In genomic region chr3:178342111-178342510, GRCh38 we compare ENCODE assay signal across 1 cellular context.
TF ChIP-seq lines count a peak whose summit lies in the region.

No MANE protein-coding gene starts in this region.

TF ChIP-seq in GM23338, 12 proteins besides CTCF, POLR2A, EP300 and RAD21:
- no peak for TF ChIP-seq JUNB (IDR thresholded peaks at IDR 0.05; ENCODE audit: unreplicated experiment)
- TF ChIP-seq POLR2AphosphoS5 (IDR thresholded peaks at IDR 0.05; ENCODE audit: low read depth), result no peak
- TF ChIP-seq NANOG (IDR thresholded peaks at IDR 0.05; ENCODE audit: borderline replicate concordance), result no peak
- TF ChIP-seq STAT1 (IDR thresholded peaks at IDR 0.05; ENCODE audit: unreplicated experiment), result no peak
- TF ChIP-seq ZNF114 (CRISPR knock-in tag; IDR thresholded peaks at IDR 0.05), result no peak
- TF ChIP-seq REST (IDR thresholded peaks at IDR 0.05; ENCODE audit: unreplicated experiment), result no peak
- TF ChIP-seq, protein P1, sequence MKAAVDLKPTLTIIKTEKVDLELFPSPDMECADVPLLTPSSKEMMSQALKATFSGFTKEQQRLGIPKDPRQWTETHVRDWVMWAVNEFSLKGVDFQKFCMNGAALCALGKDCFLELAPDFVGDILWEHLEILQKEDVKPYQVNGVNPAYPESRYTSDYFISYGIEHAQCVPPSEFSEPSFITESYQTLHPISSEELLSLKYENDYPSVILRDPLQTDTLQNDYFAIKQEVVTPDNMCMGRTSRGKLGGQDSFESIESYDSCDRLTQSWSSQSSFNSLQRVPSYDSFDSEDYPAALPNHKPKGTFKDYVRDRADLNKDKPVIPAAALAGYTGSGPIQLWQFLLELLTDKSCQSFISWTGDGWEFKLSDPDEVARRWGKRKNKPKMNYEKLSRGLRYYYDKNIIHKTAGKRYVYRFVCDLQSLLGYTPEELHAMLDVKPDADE (IDR thresholded peaks at IDR 0.05), result no peak
- TF ChIP-seq EZH2 (IDR thresholded peaks at IDR 0.05; ENCODE audit: low read depth, unreplicated experiment), result no peak
- TF ChIP-seq, protein P2, sequence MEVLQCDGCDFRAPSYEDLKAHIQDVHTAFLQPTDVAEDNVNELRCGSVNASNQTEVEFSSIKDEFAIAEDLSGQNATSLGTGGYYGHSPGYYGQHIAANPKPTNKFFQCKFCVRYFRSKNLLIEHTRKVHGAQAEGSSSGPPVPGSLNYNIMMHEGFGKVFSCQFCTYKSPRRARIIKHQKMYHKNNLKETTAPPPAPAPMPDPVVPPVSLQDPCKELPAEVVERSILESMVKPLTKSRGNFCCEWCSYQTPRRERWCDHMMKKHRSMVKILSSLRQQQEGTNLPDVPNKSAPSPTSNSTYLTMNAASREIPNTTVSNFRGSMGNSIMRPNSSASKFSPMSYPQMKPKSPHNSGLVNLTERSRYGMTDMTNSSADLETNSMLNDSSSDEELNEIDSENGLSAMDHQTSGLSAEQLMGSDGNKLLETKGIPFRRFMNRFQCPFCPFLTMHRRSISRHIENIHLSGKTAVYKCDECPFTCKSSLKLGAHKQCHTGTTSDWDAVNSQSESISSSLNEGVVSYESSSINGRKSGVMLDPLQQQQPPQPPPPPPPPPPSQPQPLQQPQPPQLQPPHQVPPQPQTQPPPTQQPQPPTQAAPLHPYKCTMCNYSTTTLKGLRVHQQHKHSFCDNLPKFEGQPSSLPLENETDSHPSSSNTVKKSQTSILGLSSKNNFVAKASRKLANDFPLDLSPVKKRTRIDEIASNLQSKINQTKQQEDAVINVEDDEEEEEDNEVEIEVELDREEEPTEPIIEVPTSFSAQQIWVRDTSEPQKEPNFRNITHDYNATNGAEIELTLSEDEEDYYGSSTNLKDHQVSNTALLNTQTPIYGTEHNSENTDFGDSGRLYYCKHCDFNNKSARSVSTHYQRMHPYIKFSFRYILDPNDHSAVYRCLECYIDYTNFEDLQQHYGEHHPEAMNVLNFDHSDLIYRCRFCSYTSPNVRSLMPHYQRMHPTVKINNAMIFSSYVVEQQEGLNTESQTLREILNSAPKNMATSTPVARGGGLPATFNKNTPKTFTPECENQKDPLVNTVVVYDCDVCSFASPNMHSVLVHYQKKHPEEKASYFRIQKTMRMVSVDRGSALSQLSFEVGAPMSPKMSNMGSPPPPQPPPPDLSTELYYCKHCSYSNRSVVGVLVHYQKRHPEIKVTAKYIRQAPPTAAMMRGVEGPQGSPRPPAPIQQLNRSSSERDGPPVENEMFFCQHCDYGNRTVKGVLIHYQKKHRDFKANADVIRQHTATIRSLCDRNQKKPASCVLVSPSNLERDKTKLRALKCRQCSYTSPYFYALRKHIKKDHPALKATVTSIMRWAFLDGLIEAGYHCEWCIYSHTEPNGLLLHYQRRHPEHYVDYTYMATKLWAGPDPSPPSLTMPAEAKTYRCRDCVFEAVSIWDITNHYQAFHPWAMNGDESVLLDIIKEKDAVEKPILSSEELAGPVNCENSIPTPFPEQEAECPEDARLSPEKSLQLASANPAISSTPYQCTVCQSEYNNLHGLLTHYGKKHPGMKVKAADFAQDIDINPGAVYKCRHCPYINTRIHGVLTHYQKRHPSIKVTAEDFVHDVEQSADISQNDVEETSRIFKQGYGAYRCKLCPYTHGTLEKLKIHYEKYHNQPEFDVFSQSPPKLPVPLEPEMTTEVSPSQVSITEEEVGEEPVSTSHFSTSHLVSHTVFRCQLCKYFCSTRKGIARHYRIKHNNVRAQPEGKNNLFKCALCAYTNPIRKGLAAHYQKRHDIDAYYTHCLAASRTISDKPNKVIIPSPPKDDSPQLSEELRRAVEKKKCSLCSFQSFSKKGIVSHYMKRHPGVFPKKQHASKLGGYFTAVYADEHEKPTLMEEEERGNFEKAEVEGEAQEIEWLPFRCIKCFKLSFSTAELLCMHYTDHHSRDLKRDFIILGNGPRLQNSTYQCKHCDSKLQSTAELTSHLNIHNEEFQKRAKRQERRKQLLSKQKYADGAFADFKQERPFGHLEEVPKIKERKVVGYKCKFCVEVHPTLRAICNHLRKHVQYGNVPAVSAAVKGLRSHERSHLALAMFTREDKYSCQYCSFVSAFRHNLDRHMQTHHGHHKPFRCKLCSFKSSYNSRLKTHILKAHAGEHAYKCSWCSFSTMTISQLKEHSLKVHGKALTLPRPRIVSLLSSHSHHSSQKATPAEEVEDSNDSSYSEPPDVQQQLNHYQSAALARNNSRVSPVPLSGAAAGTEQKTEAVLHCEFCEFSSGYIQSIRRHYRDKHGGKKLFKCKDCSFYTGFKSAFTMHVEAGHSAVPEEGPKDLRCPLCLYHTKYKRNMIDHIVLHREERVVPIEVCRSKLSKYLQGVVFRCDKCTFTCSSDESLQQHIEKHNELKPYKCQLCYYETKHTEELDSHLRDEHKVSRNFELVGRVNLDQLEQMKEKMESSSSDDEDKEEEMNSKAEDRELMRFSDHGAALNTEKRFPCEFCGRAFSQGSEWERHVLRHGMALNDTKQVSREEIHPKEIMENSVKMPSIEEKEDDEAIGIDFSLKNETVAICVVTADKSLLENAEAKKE (CRISPR knock-in tag; IDR thresholded peaks at IDR 0.05), result no peak
- TF ChIP-seq CREB1 (CRISPR knock-in tag; IDR thresholded peaks at IDR 0.05; ENCODE audit: low read depth), result no peak
- no peak for TF ChIP-seq EZH2phosphoT487 (IDR thresholded peaks at IDR 0.05; ENCODE audit: unreplicated experiment)
- TF ChIP-seq ZNF331 (CRISPR knock-in tag; IDR thresholded peaks at IDR 0.05; ENCODE audit: low read depth), result no peak
